In genomic region chr7:158864507-158864820, GRCh38 we compare ENCODE assay signal across 8 cellular contexts. TPM values are rescaled to one million over a fixed set of nuclear protein-coding genes. Genes with fewer than 3 reads are reported as not detected.
A peak's percentile ranks its signal among the peaks of the same experiment; 100 is the strongest.
DNase-seq lines count a peak whose midpoint lies in the region; ATAC-seq, FAIRE-seq and TF ChIP-seq lines count a peak whose summit lies in the region.

No MANE protein-coding gene starts in this region.

- H3K4me1 ChIP-seq in HEK293 (ENCODE audit: control insufficient read depth, insufficient read depth, low read length): no peaks in the 10 kb centered on the region
- H3K4me1 ChIP-seq in right cardiac atrium (ENCODE audit: control insufficient read depth, insufficient read depth, low read length): peaks cover 8% of the 10 kb centered on the region
- H3K4me1 ChIP-seq in small intestine (ENCODE audit: control insufficient read depth in 2 of 2, insufficient read depth in 1 of 2, low read depth in 1 of 2, low read length in 1 of 2): peaks cover 0 to 10% of the 10 kb centered on the region in 2 donors

- WGBS in right cardiac atrium: 77% methylated on average over 3 of the region's 3 CpGs
- 74 to 83% (median 82%) methylated on average over 3 of the region's 3 CpGs for WGBS in small intestine, 3 donors

- H3K27ac ChIP-seq in HEK293 (ENCODE audit: extremely low read depth, low read depth, low read length): no peak overlapping the region
- peak overlapping the region; percentile 98 for H3K27ac ChIP-seq in right cardiac atrium (ENCODE audit: low read length)
- H3K27ac ChIP-seq in small intestine (ENCODE audit: low read depth in 1 of 2, low read length in 1 of 2): peak overlapping the region; percentile 78 to 88

- peaks cover 0 to 29% of the 10 kb centered on the region in 2 donors for H3K36me3 Mint-ChIP-seq in activated naive CD4-positive, alpha-beta T cell treated with anti-CD3 and anti-CD28 coated beads, Interleukin-2, amount 50 U/mL, for 72 hours

- intact Hi-C loops in right cardiac atrium (cut with DNase I): no loop called here

- FAIRE-seq in small intestine (lab: Jason Lieb, UNC): no peak

- no peak for TF ChIP-seq CTCF in HEK293 (tag by site-specific recombination; IDR thresholded peaks at IDR 0.05)

- H3K4me3 ChIP-seq in HEK293 (ENCODE audit: low read depth, low read length) (no peak overlapping the region), right cardiac atrium (ENCODE audit: low read length) (peak overlapping the region; percentile 58), small intestine (ENCODE audit: low read depth in 1 of 2, low read length in 2 of 2) (no peak overlapping the region)

- H3K36me3 ChIP-seq in HEK293 (ENCODE audit: control insufficient read depth in 2 of 2, insufficient read depth in 1 of 2, low read length in 2 of 2) (no peaks in the 10 kb centered on the region), small intestine (ENCODE audit: control insufficient read depth in 2 of 2, insufficient read depth in 2 of 2, low read length in 2 of 2) (no peaks in the 10 kb centered on the region)

- H3K9me3 Mint-ChIP-seq in activated naive CD4-positive, alpha-beta T cell treated with anti-CD3 and anti-CD28 coated beads, Interleukin-2, amount 50 U/mL, for 72 hours: no peaks in the 10 kb centered on the region

- no peaks in the 10 kb centered on the region for H3K27me3 ChIP-seq in right cardiac atrium (ENCODE audit: control insufficient read depth, insufficient read depth)
- no peaks in the 10 kb centered on the region for H3K27me3 ChIP-seq in small intestine (ENCODE audit: control insufficient read depth in 2 of 2, insufficient read depth in 2 of 2, low read length in 2 of 2)

- peak overlapping the region; percentile 92 to 95 for H3K27ac Mint-ChIP-seq in activated naive CD4-positive, alpha-beta T cell treated with anti-CD3 and anti-CD28 coated beads, Interleukin-2, amount 50 U/mL, for 72 hours

- H3K9me3 ChIP-seq in HEK293 (ENCODE audit: control insufficient read depth, insufficient read depth, low read depth, low read length) (no peaks in the 10 kb centered on the region), right cardiac atrium (ENCODE audit: control insufficient read depth, low read length) (no peaks in the 10 kb centered on the region), small intestine (ENCODE audit: control insufficient read depth, low read depth) (no peaks in the 10 kb centered on the region)

- no peak for DNase-seq in activated naive CD4-positive, alpha-beta T cell treated with anti-CD3 and anti-CD28 coated beads, Interleukin-2, amount 50 U/mL, for 72 hours (ENCODE audit: low spot score in 2 of 2)
- DNase-seq in right cardiac atrium (no peak), small intestine (no peak), DMS79 treated with DMSO at 0.1 percent for 48 hours (lab: John Stamatoyannopoulos, UW) (no peak), COLO829 (ENCODE audit: low spot score) (no peak)

- no peak for ATAC-seq in activated naive CD4-positive, alpha-beta T cell treated with anti-CD3 and anti-CD28 coated beads, Interleukin-2, amount 50 U/mL, for 72 hours
- ATAC-seq in right cardiac atrium: no peak
- ATAC-seq in GM19467 (IDR thresholded peaks at IDR 0.05; ENCODE audit: unreplicated experiment): no peak
- ATAC-seq in esophagus mucosa: no peak

- CTCF ChIA-PET in HEK293 (lab: Yijun Ruan, JAX): interaction anchor here (0.6 kb wide), 1 partner anchor 126 kb away, joined by 7 read pairs; no protein-coding TSS in a partner anchor

- POLR2A ChIA-PET in HEK293 (lab: Yijun Ruan, JAX): interaction anchor here (0.8 to 1.6 kb wide), 3 partner anchors 8 to 160 kb away, joined by 5 to 8 read pairs (median 7); partner anchors contain the start of gene NCAPG2

TF ChIP-seq in HEK293, 187 proteins besides CTCF, POLR2A, EP300 and RAD21:
- TF ChIP-seq ZNF121 (tag by site-specific recombination; IDR thresholded peaks at IDR 0.05) (peak; percentile 93), ZNF830 (tag by site-specific recombination; IDR thresholded peaks at IDR 0.05; ENCODE audit: low read depth) (no peak)

RNA-seq across cellular contexts. Expression of gene DYNC2I1, which starts 8.1 kb away (rescaled TPM):
- 10 to 100 TPM; 12.0 to 16.9 TPM for total RNA-seq in activated naive CD4-positive, alpha-beta T cell treated with anti-CD3 and anti-CD28 coated beads, Interleukin-2, amount 50 U/mL, for 72 hours
- 10 to 100 TPM; 25.4 to 32.1 (median 28.6) TPM for total RNA-seq in right cardiac atrium
- 28.7 TPM for polyA plus RNA-seq in right cardiac atrium
- 10 to 100 TPM in 2 of 3 donors, 1 to 10 TPM in 1; 7.0 to 49.6 (median 33.8) TPM for polyA plus RNA-seq in small intestine
- total RNA-seq in esophagus mucosa: 6.6 TPM

RNA-seq across cellular contexts. Expression of gene ESYT2, which starts 35.2 kb away (rescaled TPM):
- total RNA-seq in activated naive CD4-positive, alpha-beta T cell treated with anti-CD3 and anti-CD28 coated beads, Interleukin-2, amount 50 U/mL, for 72 hours: 10 to 100 TPM; 54.4 to 73.3 TPM
- total RNA-seq in right cardiac atrium (10 to 100 TPM; 48.2 to 84.7 (median 54.6) TPM), esophagus mucosa (41.4 TPM)
- polyA plus RNA-seq in right cardiac atrium (29.0 TPM), small intestine (10 to 100 TPM in 2 of 3 donors, 1 to 10 TPM in 1; 10.0 to 28.9 (median 13.6) TPM)
